ENCODE assay signal across 8 cellular contexts in genomic region chr1:38009088-38009840, GRCh38. TPM values are rescaled to one million over a fixed set of nuclear protein-coding genes. Genes with fewer than 3 reads are reported as not detected.
DNase-seq lines count a peak whose midpoint lies in the region; ATAC-seq and TF ChIP-seq lines count a peak whose summit lies in the region.

No MANE protein-coding gene starts in this region.

- H3K4me3 Mint-ChIP-seq in activated naive CD4-positive, alpha-beta T cell treated with anti-CD3 and anti-CD28 coated beads, Interleukin-2, amount 50 U/mL, for 24 hours, result peak overlapping the region; percentile 63

- H3K9me3 Mint-ChIP-seq in activated naive CD4-positive, alpha-beta T cell treated with anti-CD3 and anti-CD28 coated beads, Interleukin-2, amount 50 U/mL, for 24 hours, result no peaks in the 10 kb centered on the region

- peak; percentile 23 for TF ChIP-seq POLR2A in NB4 (IDR thresholded peaks at IDR 0.05; ENCODE audit: extremely low read depth, insufficient read length)

- DNase-seq in CD1c-positive myeloid dendritic cell (ENCODE audit: extremely low spot score), result peak; percentile 40
- DNase-seq in NB4 (ENCODE audit: low read depth), result peak; percentile 97
- DNase-seq in mesenteric fat pad (ENCODE audit: low spot score), result peak; percentile 67
- DNase-seq in iPS-NIHi11 (ENCODE audit: low spot score), result no peak
- DNase-seq in HT-29 (ENCODE audit: low spot score), result no peak
- no peak for DNase-seq in NCI-H2171 treated with DMSO at 0.1 percent for 48 hours (lab: John Stamatoyannopoulos, UW)

- no peak for TF ChIP-seq CTCF in NB4 (IDR thresholded peaks at IDR 0.05; ENCODE audit: low read depth, low read length)

- no peak for ATAC-seq in GM18519 (IDR thresholded peaks at IDR 0.05; ENCODE audit: low FRiP score, unreplicated experiment)

- H3K4me3 ChIP-seq in NB4 (ENCODE audit: low read depth, low read length), result no peak overlapping the region

- H3K27me3 Mint-ChIP-seq in activated naive CD4-positive, alpha-beta T cell treated with anti-CD3 and anti-CD28 coated beads, Interleukin-2, amount 50 U/mL, for 24 hours, result no peaks in the 10 kb centered on the region

- H3K27ac Mint-ChIP-seq in activated naive CD4-positive, alpha-beta T cell treated with anti-CD3 and anti-CD28 coated beads, Interleukin-2, amount 50 U/mL, for 24 hours, result peak overlapping the region; percentile 98

- peaks cover 55% of the 10 kb centered on the region for H3K4me1 Mint-ChIP-seq in activated naive CD4-positive, alpha-beta T cell treated with anti-CD3 and anti-CD28 coated beads, Interleukin-2, amount 50 U/mL, for 24 hours

- H3K36me3 Mint-ChIP-seq in activated naive CD4-positive, alpha-beta T cell treated with anti-CD3 and anti-CD28 coated beads, Interleukin-2, amount 50 U/mL, for 24 hours, result peaks cover 3% of the 10 kb centered on the region

RNA-seq across cellular contexts. Expression of gene UTP11, which starts 3.3 kb away (rescaled TPM):
- total RNA-seq in mesenteric fat pad, result 35.3 TPM
- total RNA-seq in HT-29 (2014; rRNA removed; shearing (Covaris generic)), result 22.1 and 26.1 TPM in 2 replicates

RNA-seq across cellular contexts. Expression of gene FHL3, which starts 4.0 kb away (rescaled TPM):
- 13.6 TPM for total RNA-seq in mesenteric fat pad
- 12.2 and 15.2 TPM in 2 replicates for total RNA-seq in HT-29 (2014; rRNA removed; shearing (Covaris generic))

RNA-seq across cellular contexts. Expression of gene SF3A3, which starts 19.4 kb away (rescaled TPM):
- total RNA-seq in mesenteric fat pad, result 46.7 TPM
- total RNA-seq in HT-29 (2014; rRNA removed; shearing (Covaris generic)), result 57.5 and 69.0 TPM in 2 replicates

RNA-seq across cellular contexts. Expression of gene POU3F1, which starts 37.3 kb away (rescaled TPM):
- 0.19 TPM for total RNA-seq in mesenteric fat pad
- 0.94 and 1.1 TPM in 2 replicates for total RNA-seq in HT-29 (2014; rRNA removed; shearing (Covaris generic))

Comparison
In these comparisons a context has a peak if more than half of its experiments do, and no peak if none do; other contexts are left out.
1. DNase-seq: peak in CD1c-positive myeloid dendritic cell (single experiment), NB4 (single experiment) and mesenteric fat pad (single experiment); none in iPS-NIHi11 (single experiment), HT-29 (single experiment) and NCI-H2171 treated with DMSO at 0.1 percent for 48 hours (single experiment).